ENCODE assay signal across 8 cellular contexts in genomic region chr17:79400989-79401703, GRCh38.
DNase-seq lines count a peak whose midpoint lies in the region; ATAC-seq and TF ChIP-seq lines count a peak whose summit lies in the region.

No MANE protein-coding gene starts in this region.

- peaks cover 39% of the 10 kb centered on the region for H3K27me3 ChIP-seq in CD4-positive, alpha-beta T cell (ENCODE audit: control insufficient read depth, insufficient read depth, low read length)
- H3K27me3 ChIP-seq in mesendoderm (ENCODE audit: insufficient read depth, low read length, poor library complexity), result no peaks in the 10 kb centered on the region

- no peaks in the 10 kb centered on the region for H3K79me1 ChIP-seq in mesendoderm (ENCODE audit: low read length)

- POLR2A ChIA-PET in CD4-positive, alpha-beta T cell (lab: Charles Lee), result interaction anchor here (0.9 kb wide), 1 partner anchor 9 kb away, joined by 4 read pairs; no protein-coding TSS in a partner anchor

- peaks cover 14% of the 10 kb centered on the region for H3K4me1 Mint-ChIP-seq in CD4-positive, alpha-beta T cell (ENCODE audit: low read depth)
- H3K4me1 Mint-ChIP-seq in effector memory CD8-positive, alpha-beta T cell (ENCODE audit: low read depth in 2 of 2), result peaks cover 12 to 13% of the 10 kb centered on the region in 2 donors

- H3K9me3 Mint-ChIP-seq in CD4-positive, alpha-beta T cell, result no peaks in the 10 kb centered on the region
- no peaks in the 10 kb centered on the region for H3K9me3 Mint-ChIP-seq in effector memory CD8-positive, alpha-beta T cell

- H3K27me3 Mint-ChIP-seq in CD4-positive, alpha-beta T cell, result peaks cover 60% of the 10 kb centered on the region
- peaks cover 43 to 86% of the 10 kb centered on the region in 2 donors for H3K27me3 Mint-ChIP-seq in effector memory CD8-positive, alpha-beta T cell

- H2BK120ac ChIP-seq in mesendoderm (ENCODE audit: low read depth, low read length), result no peak overlapping the region

- DNase-seq in CD4-positive, alpha-beta T cell, result peak; percentile 52 to 81 (median 68)
- DNase-seq in NCI-H82 (lab: John Stamatoyannopoulos, UW) (peak; percentile 75), mesendoderm (peak; percentile 69)
- DNase-seq in activated CD8-positive, alpha-beta memory T cell treated with anti-CD3 and anti-CD28 coated beads for 4 hours (ENCODE audit: low read depth in 2 of 2), result peak; percentile 37 to 58
- DNase-seq in effector memory CD8-positive, alpha-beta T cell, result peak; percentile 53 to 83 (median 71)
- peak; percentile 32 to 35 for DNase-seq in stimulated activated CD8-positive, alpha-beta memory T cell treated with anti-CD3 and anti-CD28 coated beads, Interleukin-15, amount 100 ng/mL, for 48 hours (ENCODE audit: low read depth in 2 of 2)

- no peak overlapping the region for H4K5ac ChIP-seq in mesendoderm (ENCODE audit: low read length)

- no peak overlapping the region for H4K8ac ChIP-seq in mesendoderm (ENCODE audit: low read depth, low read length)

- no peaks in the 10 kb centered on the region for H3K4me1 ChIP-seq in mesendoderm (ENCODE audit: control insufficient read depth, low read depth, low read length)

- H3K27ac Mint-ChIP-seq in CD4-positive, alpha-beta T cell, result peak overlapping the region; percentile 29
- peak overlapping the region in 1 of 2 donors; percentile 46 for H3K27ac Mint-ChIP-seq in effector memory CD8-positive, alpha-beta T cell

- H3K23ac ChIP-seq in mesendoderm (ENCODE audit: low read length), result no peak overlapping the region

- H3K4me3 ChIP-seq in mesendoderm (ENCODE audit: low read length), result peak overlapping the region; percentile 53

- no peaks in the 10 kb centered on the region for H3K36me3 Mint-ChIP-seq in CD4-positive, alpha-beta T cell (ENCODE audit: low read depth)
- no peaks in the 10 kb centered on the region for H3K36me3 Mint-ChIP-seq in effector memory CD8-positive, alpha-beta T cell (ENCODE audit: insufficient read depth)

- CTCF ChIA-PET in CD4-positive, alpha-beta T cell (lab: Charles Lee), result interaction anchor here (0.8 to 2.5 kb wide), 6 partner anchors 9 to 336 kb away, joined by 3 to 25 read pairs (median 4); partner anchors contain the start of gene ENGASE

- ATAC-seq in CD4-positive, alpha-beta T cell (ENCODE audit: poor library complexity), result peak; percentile 96
- ATAC-seq in HG03175 (IDR thresholded peaks at IDR 0.05; ENCODE audit: unreplicated experiment), result peak; percentile 69
- ATAC-seq in effector memory CD8-positive, alpha-beta T cell (replicated peaks), result peak; percentile 97
- ATAC-seq in GM21529 (IDR thresholded peaks at IDR 0.05; ENCODE audit: unreplicated experiment), result no peak

- no peaks in the 10 kb centered on the region for H3K79me2 ChIP-seq in mesendoderm (ENCODE audit: control insufficient read depth, insufficient read depth, low read length)

- H3K4ac ChIP-seq in mesendoderm (ENCODE audit: low read depth, low read length), result no peak overlapping the region

- no peaks in the 10 kb centered on the region for H3K9me3 ChIP-seq in CD4-positive, alpha-beta T cell (ENCODE audit: control insufficient read depth, low read length)

- TF ChIP-seq CTCF in CD4-positive, alpha-beta T cell (IDR thresholded peaks at IDR 0.05), result peak; percentile 91

- H2BK15ac ChIP-seq in mesendoderm (replicated peaks; ENCODE audit: low read depth), result no peak overlapping the region

- H3K4me3 Mint-ChIP-seq in CD4-positive, alpha-beta T cell, result peak overlapping the region; percentile 83
- peak overlapping the region; percentile 72 to 79 for H3K4me3 Mint-ChIP-seq in effector memory CD8-positive, alpha-beta T cell

- intact Hi-C loops in CD4-positive, alpha-beta T cell (cut with DNase I, micrococcal nuclease), result no loop called here

- no peak overlapping the region for H3K18ac ChIP-seq in mesendoderm (ENCODE audit: low read length)

- H3K27ac ChIP-seq in CD4-positive, alpha-beta T cell (ENCODE audit: low read depth, low read length), result no peak overlapping the region
- no peak overlapping the region for H3K27ac ChIP-seq in mesendoderm (ENCODE audit: low read depth, low read length)

- no peak overlapping the region for H2BK5ac ChIP-seq in mesendoderm (ENCODE audit: low read length)

- peak overlapping the region; percentile 67 for H3K56ac ChIP-seq in mesendoderm (ENCODE audit: low read length)

- H3K9ac ChIP-seq in mesendoderm (ENCODE audit: low read length), result peak overlapping the region; percentile 62

- no peaks in the 10 kb centered on the region for H3K36me3 ChIP-seq in mesendoderm (ENCODE audit: control insufficient read depth, insufficient read depth, low read length)

- no CpG with 5 or more reads among the region's 33 CpGs for WGBS in mesendoderm (ENCODE audit: extremely low coverage, insufficient coverage, low lambda C conversion rate)

- no peak overlapping the region for H2AK5ac ChIP-seq in mesendoderm (ENCODE audit: low read length)

- H3K4me2 ChIP-seq in mesendoderm (ENCODE audit: low read length), result peak overlapping the region; percentile 93
